Comparison of ENCODE assay signal across 1 cellular context in genomic region chr6:107230024-107230423, GRCh38.
TF ChIP-seq lines count a peak whose summit lies in the region.

No MANE protein-coding gene starts in this region.

TF ChIP-seq in GM23338, 12 proteins besides CTCF, POLR2A, EP300 and RAD21 (continued from another document):
- TF ChIP-seq ZNF462 (CRISPR knock-in tag; IDR thresholded peaks at IDR 0.05) = no peak
- TF ChIP-seq REST (IDR thresholded peaks at IDR 0.05; ENCODE audit: unreplicated experiment) = no peak
